In genomic region chr15:101724675-101725005, GRCh38 we compare ENCODE assay signal across 7 cellular contexts. TPM values are rescaled to one million over a fixed set of nuclear protein-coding genes. Genes with fewer than 3 reads are reported as not detected.
DNase-seq lines count a peak whose midpoint lies in the region; ATAC-seq and TF ChIP-seq lines count a peak whose summit lies in the region.

No MANE protein-coding gene starts in this region.

- H3K27ac ChIP-seq in SJCRH30 (no peak overlapping the region), hepatocyte (peak overlapping the region; percentile 65), skeletal muscle tissue (ENCODE audit: low read depth, low read length) (peak overlapping the region; percentile 22)

- peak; percentile 1 for ATAC-seq in GM21526 (IDR thresholded peaks at IDR 0.05; ENCODE audit: low FRiP score, unreplicated experiment)
- no peak for ATAC-seq in GM21360 (IDR thresholded peaks at IDR 0.05; ENCODE audit: unreplicated experiment)
- ATAC-seq in HG03460 (IDR thresholded peaks at IDR 0.05; ENCODE audit: unreplicated experiment) = no peak

- DNase-seq in SJCRH30 = no peak
- no peak for DNase-seq in hepatocyte (ENCODE audit: low spot score)
- DNase-seq in NK-92 (lab: John Stamatoyannopoulos, UW; ENCODE audit: unreplicated experiment) = no peak

- no peaks in the 10 kb centered on the region for H3K9me3 ChIP-seq in SJCRH30 (replicated peaks)
- H3K9me3 ChIP-seq in hepatocyte (ENCODE audit: low read depth) = no peaks in the 10 kb centered on the region
- no peaks in the 10 kb centered on the region for H3K9me3 ChIP-seq in skeletal muscle tissue (ENCODE audit: control insufficient read depth in 3 of 3, low read length in 3 of 3)

- 55% methylated on average over 4 of the region's 8 CpGs for WGBS in hepatocyte (ENCODE audit: low lambda C conversion rate, missing lambda C conversion rate)

- H2AFZ ChIP-seq in hepatocyte = peak overlapping the region; percentile 77

- H3K36me3 ChIP-seq in SJCRH30 (peaks cover 17% of the 10 kb centered on the region), hepatocyte (replicated peaks; ENCODE audit: insufficient read depth, low read depth) (no peaks in the 10 kb centered on the region), skeletal muscle tissue (ENCODE audit: control insufficient read depth in 3 of 3, insufficient read depth in 3 of 3, low read length in 3 of 3) (peaks cover 14 to 15% (median 14%) of the 10 kb centered on the region in 3 donors)

- no peaks in the 10 kb centered on the region for H3K9me2 ChIP-seq in hepatocyte (replicated peaks; ENCODE audit: insufficient read depth)

- no peaks in the 10 kb centered on the region for H3K27me3 ChIP-seq in SJCRH30
- no peaks in the 10 kb centered on the region for H3K27me3 ChIP-seq in hepatocyte
- no peaks in the 10 kb centered on the region for H3K27me3 ChIP-seq in skeletal muscle tissue (ENCODE audit: control insufficient read depth in 3 of 3, insufficient read depth in 3 of 3, low read length in 3 of 3)

- peaks cover 6% of the 10 kb centered on the region for H3K79me2 ChIP-seq in hepatocyte

- no peak for TF ChIP-seq CTCF in hepatocyte (IDR thresholded peaks at IDR 0.05; ENCODE audit: poor library complexity)

- peak overlapping the region; percentile 72 for H3K4me2 ChIP-seq in hepatocyte

- peak overlapping the region in 1 of 3 donors; percentile 61 for H3K9ac ChIP-seq in skeletal muscle tissue (ENCODE audit: low read depth in 1 of 3, low read length in 3 of 3)

- H3K4me3 ChIP-seq in SJCRH30 = peak overlapping the region; percentile 83
- no peak overlapping the region for H3K4me3 ChIP-seq in hepatocyte
- peak overlapping the region; percentile 37 to 68 (median 64) for H3K4me3 ChIP-seq in skeletal muscle tissue (ENCODE audit: low read length in 3 of 3)

- H3K4me1 ChIP-seq in SJCRH30 (peaks cover 9% of the 10 kb centered on the region), hepatocyte (ENCODE audit: insufficient read depth) (no peaks in the 10 kb centered on the region), skeletal muscle tissue (ENCODE audit: control insufficient read depth in 3 of 3, insufficient read depth in 3 of 3, low read length in 3 of 3) (peaks cover 5 to 9% (median 7%) of the 10 kb centered on the region in 3 donors)

- H4K20me1 ChIP-seq in hepatocyte (ENCODE audit: insufficient read depth, poor library complexity, severe bottlenecking) = no peaks in the 10 kb centered on the region

RNA-seq across cellular contexts. Expression of gene TARS3, which starts 0.4 kb away (rescaled TPM):
- 23.7 and 28.8 TPM in 2 replicates for total RNA-seq in SJCRH30 (2014; rRNA removed; shearing (Covaris generic))
- total RNA-seq in hepatocyte (12.8 and 28.5 TPM in 2 replicates), skeletal muscle tissue (21.4 TPM)
- polyA plus RNA-seq in hepatocyte = 9.7 and 10.6 TPM in 2 replicates
